8 cellular contexts compared by ENCODE assay signal in genomic region chr5:177453852-177454396, GRCh38. TPM values are rescaled to one million over a fixed set of nuclear protein-coding genes. Genes with fewer than 3 reads are reported as not detected.
A peak's percentile ranks its signal among the peaks of the same experiment; 100 is the strongest.
DNase-seq lines count a peak whose midpoint lies in the region; FAIRE-seq and TF ChIP-seq lines count a peak whose summit lies in the region.

No MANE protein-coding gene starts in this region.

- peak overlapping the region in 10 of 11 experiments; percentile 63 to 87 (median 73); a peak in 20 of 22 replicates for H3K27ac ChIP-seq in BLaER1 treated with 17β-estradiol and CSF1 and Interleukin-3, amounts not matched to agents 10 nM and 100 nM
- H3K27ac ChIP-seq in caudate nucleus (ENCODE audit: low read depth, low read length) (peak overlapping the region; percentile 63), mucosa of rectum (ENCODE audit: low read depth in 2 of 2, low read length in 2 of 2) (peak overlapping the region; percentile 38 to 74)

- 0 out of 22 replicates have a peak, but pooled peaks cover 0 to 9% (median 0%) of the 10 kb centered on the region in 11 experiments for H3K27me3 ChIP-seq in BLaER1 treated with 17β-estradiol and CSF1 and Interleukin-3, amounts not matched to agents 10 nM and 100 nM
- peaks cover 0 to 3% of the 10 kb centered on the region in 2 donors for H3K27me3 ChIP-seq in mucosa of rectum (ENCODE audit: control insufficient read depth in 2 of 2, insufficient read depth in 2 of 2, low read length in 2 of 2)

- peak overlapping the region; percentile 62 to 82 (median 68) for H3K4me3 ChIP-seq in BLaER1 treated with 17β-estradiol and CSF1 and Interleukin-3, amounts not matched to agents 10 nM and 100 nM
- H3K4me3 ChIP-seq in LNCaP clone FGC (ENCODE audit: low read depth, low read length) (peak overlapping the region; percentile 60), mucosa of rectum (ENCODE audit: low read length in 2 of 2) (peak overlapping the region; percentile 72 to 75)

- no peaks in the 10 kb centered on the region for H3K9me3 ChIP-seq in BLaER1 treated with 17β-estradiol and CSF1 and Interleukin-3, amounts not matched to agents 10 nM and 100 nM (replicated peaks in 1 of 11)
- no peaks in the 10 kb centered on the region for H3K9me3 ChIP-seq in mucosa of rectum (ENCODE audit: control insufficient read depth in 2 of 2, low read length in 2 of 2)

- H3K4me2 ChIP-seq in BLaER1 treated with 17β-estradiol and CSF1 and Interleukin-3, amounts not matched to agents 10 nM and 100 nM, result peak overlapping the region; percentile 95 to 100 (median 99)

- H3K4me1 ChIP-seq in BLaER1 treated with 17β-estradiol and CSF1 and Interleukin-3, amounts not matched to agents 10 nM and 100 nM, result peaks cover 30 to 88% (median 76%) of the 10 kb centered on the region in 10 experiments
- peaks cover 19 to 23% of the 10 kb centered on the region in 2 donors for H3K4me1 ChIP-seq in mucosa of rectum (ENCODE audit: control insufficient read depth in 2 of 2, insufficient read depth in 2 of 2, low read length in 2 of 2)

- peaks cover 10 to 22% (median 21%) of the 10 kb centered on the region in 11 experiments; a peak in 21 of 22 replicates for H3K36me3 ChIP-seq in BLaER1 treated with 17β-estradiol and CSF1 and Interleukin-3, amounts not matched to agents 10 nM and 100 nM
- H3K36me3 ChIP-seq in mucosa of rectum (ENCODE audit: control insufficient read depth in 2 of 2, insufficient read depth in 2 of 2, low read length in 2 of 2), result no peaks in the 10 kb centered on the region

- H4K20me1 ChIP-seq in BLaER1 treated with 17β-estradiol and CSF1 and Interleukin-3, amounts not matched to agents 10 nM and 100 nM, result peaks cover 5 to 76% (median 59%) of the 10 kb centered on the region in 11 experiments; a peak in 21 of 22 replicates

- peak; percentile 82 for FAIRE-seq in GM19239 (lab: Jason Lieb, UNC)

- TF ChIP-seq CTCF in LNCaP clone FGC (IDR thresholded peaks at IDR 0.05; ENCODE audit: control insufficient read depth, extremely low read depth, insufficient read depth), result no peak

- H3K9ac ChIP-seq in BLaER1 treated with 17β-estradiol and CSF1 and Interleukin-3, amounts not matched to agents 10 nM and 100 nM, result peak overlapping the region; percentile 63 to 86 (median 75); a peak in 21 of 22 replicates
- peak overlapping the region in 1 of 2 donors; percentile 73 for H3K9ac ChIP-seq in mucosa of rectum (ENCODE audit: low read depth in 1 of 2, low read length in 2 of 2)

- no peak for DNase-seq in GM19239 (ENCODE audit: insufficient read length, low spot score)
- no peak for DNase-seq in LNCaP clone FGC (ENCODE audit: low read depth)
- DNase-seq in caudate nucleus (lab: John Stamatoyannopoulos, UW), result peak in 36 of 61 donors; percentile 31 to 83 (median 69)
- no peak for DNase-seq in SKM-1 (lab: John Stamatoyannopoulos, UW; ENCODE audit: unreplicated experiment)
- DNase-seq in kidney glomerular epithelial cell (lab: John Stamatoyannopoulos, UW), result no peak
- DNase-seq in occipital lobe (lab: John Stamatoyannopoulos, UW), result no peak

RNA-seq across cellular contexts. Expression of gene PRR7, which starts 7.3 kb away (rescaled TPM):
- total RNA-seq in occipital lobe, result 11.7 TPM

RNA-seq across cellular contexts. Expression of gene DBN1, which starts 19.5 kb away (rescaled TPM):
- 170 TPM for total RNA-seq in occipital lobe

RNA-seq across cellular contexts. Expression of gene GRK6, which starts 27.4 kb away (rescaled TPM):
- total RNA-seq in occipital lobe, result 14.0 TPM

RNA-seq across cellular contexts. Expression of gene PDLIM7, which starts 43.5 kb away (rescaled TPM):
- total RNA-seq in occipital lobe, result 7.8 TPM

RNA-seq across cellular contexts. Expression of gene F12, which starts 44.6 kb away (rescaled TPM):
- 3.9 TPM for total RNA-seq in occipital lobe

Comparison
In these comparisons a context has a peak if more than half of its experiments do, and no peak if none do; other contexts are left out.
1. DNase-seq: peak in caudate nucleus (36 of 61); none in GM19239 (single experiment), LNCaP clone FGC (single experiment), SKM-1 (single experiment), kidney glomerular epithelial cell (single experiment) and occipital lobe (single experiment).
2. Peak in every context shown above with its lines, with median percentiles within 50 percentile points of each other: H3K27ac ChIP-seq and H3K4me3 ChIP-seq.